ENCODE assay signal across 17 cellular contexts in the genomic region with DNA sequence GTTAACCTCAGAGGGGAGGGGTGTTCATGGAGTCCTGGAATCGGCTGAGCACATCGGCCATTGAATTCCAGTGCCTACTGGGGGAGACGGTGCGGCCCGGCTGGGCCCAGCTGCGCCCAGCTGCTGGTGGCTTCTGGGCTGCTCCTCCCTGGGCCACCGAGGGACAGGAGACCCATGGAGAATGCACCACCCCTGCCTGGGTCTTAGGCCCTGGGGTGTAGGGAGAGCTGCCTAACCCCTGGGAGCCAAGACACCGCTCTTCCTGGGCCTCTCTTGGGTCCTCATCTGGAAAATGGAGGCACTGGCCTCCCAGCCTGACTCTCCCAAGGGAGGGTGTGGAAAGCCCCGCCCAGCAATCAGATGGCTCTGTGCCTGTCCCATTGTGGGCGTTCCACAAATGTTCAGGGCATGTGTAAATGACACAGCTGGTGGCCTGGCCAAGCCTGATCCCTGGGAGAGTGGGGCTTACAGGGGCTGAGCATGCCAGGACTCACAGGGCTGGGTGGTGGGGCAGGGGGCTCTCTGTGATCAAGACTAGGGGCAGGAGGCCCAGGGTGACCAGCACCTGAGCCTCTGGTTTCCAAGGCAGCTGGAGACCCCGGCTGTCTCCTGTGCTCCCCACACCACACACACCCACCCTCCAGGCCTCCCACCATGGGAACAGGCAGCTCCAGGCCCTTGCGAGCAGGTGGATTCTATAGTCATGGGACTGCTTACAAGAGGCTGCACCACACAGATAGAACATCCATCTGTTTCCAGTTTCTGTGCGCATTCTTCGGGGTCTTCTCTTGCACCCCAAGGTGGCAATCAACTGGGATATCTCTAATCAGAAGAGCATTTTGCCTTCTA.
"Had no signal": no experiment of that assay in that cellular context is flagged by ENCODE, and none has a peak within 500 bp of the region (broad histone marks: within the 10 kb centered on the region; RNA-seq: fewer than 3 reads in every experiment).

No MANE protein-coding gene starts in this region.

- FAIRE-seq: islet of Langerhans had no signal

- H3K36me3 ChIP-seq: stomach, upper lobe of left lung had no signal

- H3K4me1 ChIP-seq: body of pancreas, foreskin keratinocyte, stomach, upper lobe of left lung had no signal

- H3K9me3 ChIP-seq: body of pancreas, stomach, upper lobe of left lung had no signal

- DNase-seq: activated CD4-positive, alpha-beta T cell treated with anti-CD3 and anti-CD28 coated beads for 36 hours; activated CD4-positive, alpha-beta T cell treated with anti-CD3 and anti-CD28 coated beads, Interleukin-2, amount 50 U/mL, for 48 hours; activated naive CD4-positive, alpha-beta T cell; activated naive CD8-positive, alpha-beta T cell treated with anti-CD3 and anti-CD28 coated beads, Interleukin-2, amount 10 ng/mL, durations not matched to agents 7 days and 5 days; amygdala; body of pancreas; foreskin keratinocyte; hippocampal formation; stimulated activated CD4-positive, alpha-beta T cell treated with anti-CD3 and anti-CD28 coated beads, Interleukin-15, amount 100 ng/mL, for 24 hours; stimulated activated CD4-positive, alpha-beta T cell treated with anti-CD3 and anti-CD28 coated beads, Interleukin-2, amount 100 ng/mL, for 48 hours; stomach; SW 1271; T-helper 2 cell had no signal

- H3K27ac ChIP-seq: body of pancreas, dorsolateral prefrontal cortex, foreskin keratinocyte, stomach, upper lobe of left lung had no signal

- H3K4me3 ChIP-seq: body of pancreas, dorsolateral prefrontal cortex, lung, stomach, upper lobe of left lung had no signal

- H3K27me3 ChIP-seq: body of pancreas, dorsolateral prefrontal cortex, foreskin keratinocyte, upper lobe of left lung had no signal

- ATAC-seq: activated CD4-positive, alpha-beta T cell treated with anti-CD3 and anti-CD28 coated beads for 36 hours; body of pancreas; foreskin keratinocyte had no signal
